In genomic region chr11:62508336-62509058, GRCh38 we compare ENCODE assay signal across 8 cellular contexts. TPM values are rescaled to one million over a fixed set of nuclear protein-coding genes. Genes with fewer than 3 reads are reported as not detected.
DNase-seq lines count a peak whose midpoint lies in the region; ATAC-seq and TF ChIP-seq lines count a peak whose summit lies in the region.

No MANE protein-coding gene starts in this region.

- peak; percentile 69 for ATAC-seq in GM23338
- peak; percentile 83 for ATAC-seq in PC-3
- ATAC-seq in right lobe of liver = peak; percentile 72 to 87 (median 78)
- ATAC-seq in GM21717 (IDR thresholded peaks at IDR 0.05; ENCODE audit: unreplicated experiment) = no peak

- H3K9me3 ChIP-seq in PC-3 (ENCODE audit: low read length) (no peaks in the 10 kb centered on the region), duodenal mucosa (ENCODE audit: control insufficient read depth in 1 of 2, low read length in 2 of 2) (no peaks in the 10 kb centered on the region), right lobe of liver (no peaks in the 10 kb centered on the region)

- peaks cover 14% of the 10 kb centered on the region for H3K4me1 ChIP-seq in GM23338 (ENCODE audit: insufficient read depth)
- peaks cover 25% of the 10 kb centered on the region for H3K4me1 ChIP-seq in PC-3 (ENCODE audit: insufficient read depth, low read length)
- H3K4me1 ChIP-seq in duodenal mucosa (ENCODE audit: control insufficient read depth in 1 of 2, insufficient read depth in 2 of 2, low read length in 2 of 2) = peaks cover 32 to 39% of the 10 kb centered on the region in 2 donors
- H3K4me1 ChIP-seq in right lobe of liver = no peaks in the 10 kb centered on the region

- H3K4me2 ChIP-seq in GM23338 (peak overlapping the region; percentile 35; the same call in 1 of the 2 replicates), PC-3 (ENCODE audit: low read length) (peak overlapping the region; percentile 41)

- DNase-seq in AG04449 (ENCODE audit: low read depth, low spot score) (peak; percentile 17), GM23338 (ENCODE audit: low spot score) (peak; percentile 92), PC-3 (peak; percentile 85), right lobe of liver (peak; percentile 61 to 69 (median 62)), superior temporal gyrus (ENCODE audit: extremely low spot score) (peak; percentile 88)
- DNase-seq in activated CD4-positive, alpha-beta T cell treated with anti-CD3 and anti-CD28 coated beads, Interleukin-2, amount 10 ng/mL, durations not matched to agents 7 days and 5 days = no peak

- no peaks in the 10 kb centered on the region for H3K9me3 Mint-ChIP-seq in GM23338
- H3K9me3 Mint-ChIP-seq in activated CD4-positive, alpha-beta T cell treated with anti-CD3 and anti-CD28 coated beads, Interleukin-2, amount 10 ng/mL, durations not matched to agents 7 days and 5 days = no peaks in the 10 kb centered on the region

- no peak overlapping the region for H3K27ac ChIP-seq in GM23338 (ENCODE audit: low read depth)
- peak overlapping the region; percentile 53 for H3K27ac ChIP-seq in PC-3 (ENCODE audit: low read length)
- peak overlapping the region; percentile 10 for H3K27ac ChIP-seq in duodenal mucosa (ENCODE audit: low read depth, low read length)
- no peak overlapping the region for H3K27ac ChIP-seq in right lobe of liver

- CTCF ChIA-PET in AG04449 (lab: Yijun Ruan, JAX) = interaction anchor here (1.2 to 5.5 kb wide), 7 partner anchors 9 to 114 kb away, joined by 3 to 30 read pairs (median 4); no protein-coding TSS in a partner anchor
- CTCF ChIA-PET in PC-3 (lab: Charles Lee) = interaction anchor here (0.6 to 1.2 kb wide), 4 partner anchors 10 to 85 kb away, joined by 3 to 5 read pairs (median 4); no protein-coding TSS in a partner anchor
- CTCF ChIA-PET in activated CD4-positive, alpha-beta T cell treated with anti-CD3 and anti-CD28 coated beads, Interleukin-2, amount 10 ng/mL, durations not matched to agents 7 days and 5 days (lab: Charles Lee) = interaction anchor here (1.1 to 1.6 kb wide), 2 partner anchors 35 to 499 kb away, joined by 3 to 4 read pairs; no protein-coding TSS in a partner anchor

- peak; percentile 68 for TF ChIP-seq CTCF in AG04449 (IDR thresholded peaks at IDR 0.05; ENCODE audit: insufficient read depth, low read length, missing control alignments)
- peak; percentile 49 to 57 for TF ChIP-seq CTCF in GM23338 (conservative IDR thresholded peaks at IDR 0.05; ENCODE audit: low read depth in 2 of 2)
- TF ChIP-seq CTCF in PC-3 (conservative IDR thresholded peaks at IDR 0.05; ENCODE audit: low read depth, low read length) = peak; percentile 75
- peak in 2 of 4 donors; percentile 17 to 24 for TF ChIP-seq CTCF in right lobe of liver (IDR thresholded peaks at IDR 0.05)

- H3K4me1 Mint-ChIP-seq in GM23338 = peaks cover 38% of the 10 kb centered on the region
- no peaks in the 10 kb centered on the region for H3K4me1 Mint-ChIP-seq in activated CD4-positive, alpha-beta T cell treated with anti-CD3 and anti-CD28 coated beads, Interleukin-2, amount 10 ng/mL, durations not matched to agents 7 days and 5 days

- H3K4me3 ChIP-seq in AG04449 (ENCODE audit: low read depth, low read length) = peak overlapping the region; percentile 1
- H3K4me3 ChIP-seq in GM23338 = peak overlapping the region; percentile 24; the same call in 1 of the 2 replicates
- H3K4me3 ChIP-seq in PC-3 (ENCODE audit: low read length) = peak overlapping the region; percentile 32
- peak overlapping the region; percentile 33 to 55 for H3K4me3 ChIP-seq in duodenal mucosa (ENCODE audit: low read depth in 1 of 2, low read length in 2 of 2)
- no peak overlapping the region for H3K4me3 ChIP-seq in right lobe of liver

- WGBS in right lobe of liver (ENCODE audit: insufficient coverage, low coverage, low lambda C conversion rate, missing lambda C conversion rate) = 54% methylated on average over 13 of the region's 19 CpGs

- H4K20me1 ChIP-seq in GM23338 (replicated peaks; ENCODE audit: insufficient read depth) (no peaks in the 10 kb centered on the region), PC-3 (ENCODE audit: low read length) (no peaks in the 10 kb centered on the region)

- no peak for TF ChIP-seq POLR2A in right lobe of liver (IDR thresholded peaks at IDR 0.05)

- POLR2A ChIA-PET in AG04449 (lab: Yijun Ruan, JAX) = interaction anchor here (0.8 kb wide), 2 partner anchors 38 to 156 kb away, joined by 3 read pairs; partner anchors contain the start of genes AHNAK, C11orf98 and CSKMT
- POLR2A ChIA-PET in PC-3 (lab: Charles Lee; ENCODE audit: unreplicated experiment) = no interaction called here
- POLR2A ChIA-PET in activated CD4-positive, alpha-beta T cell treated with anti-CD3 and anti-CD28 coated beads, Interleukin-2, amount 10 ng/mL, durations not matched to agents 7 days and 5 days (lab: Charles Lee) = no interaction called here

- H3K79me2 ChIP-seq in GM23338 (replicated peaks; ENCODE audit: insufficient read depth) = no peaks in the 10 kb centered on the region
- no peaks in the 10 kb centered on the region for H3K79me2 ChIP-seq in PC-3 (ENCODE audit: low read length)

- intact Hi-C loops in PC-3 (cut with micrococcal nuclease) (loop anchor here (1.0 kb wide), 2 partner anchors 11 to 34 kb away; no protein-coding TSS in a partner anchor), right lobe of liver (cut with DNase I) (no loop called here)

- H3K36me3 ChIP-seq in GM23338 (ENCODE audit: insufficient read depth) = no peaks in the 10 kb centered on the region
- no peaks in the 10 kb centered on the region for H3K36me3 ChIP-seq in PC-3 (ENCODE audit: low read depth, low read length)
- H3K36me3 ChIP-seq in duodenal mucosa (ENCODE audit: control insufficient read depth in 1 of 2, insufficient read depth in 2 of 2, low read length in 2 of 2) = no peaks in the 10 kb centered on the region
- H3K36me3 ChIP-seq in right lobe of liver = no peaks in the 10 kb centered on the region

- BruUV-seq in PC-3 (replicated peaks; lab: Mats Ljungman, UMichigan) = no TSS peak

- H3K27me3 ChIP-seq in GM23338 (ENCODE audit: insufficient read depth) (peaks cover 25% of the 10 kb centered on the region), PC-3 (ENCODE audit: low read length) (no peaks in the 10 kb centered on the region), duodenal mucosa (ENCODE audit: control insufficient read depth in 1 of 2, insufficient read depth in 2 of 2, low read length in 2 of 2) (no peaks in the 10 kb centered on the region), right lobe of liver (no peaks in the 10 kb centered on the region)

- H3K27me3 Mint-ChIP-seq in GM23338 (ENCODE audit: insufficient read depth, low read depth, poor library complexity) = peaks cover 29% of the 10 kb centered on the region
- H3K27me3 Mint-ChIP-seq in activated CD4-positive, alpha-beta T cell treated with anti-CD3 and anti-CD28 coated beads, Interleukin-2, amount 10 ng/mL, durations not matched to agents 7 days and 5 days = peaks cover 9% of the 10 kb centered on the region

- peak overlapping the region; percentile 19; the same call in 2 of the 3 replicates for H3K4me3 Mint-ChIP-seq in GM23338
- no peak overlapping the region for H3K4me3 Mint-ChIP-seq in activated CD4-positive, alpha-beta T cell treated with anti-CD3 and anti-CD28 coated beads, Interleukin-2, amount 10 ng/mL, durations not matched to agents 7 days and 5 days

- H3F3A ChIP-seq in GM23338 (replicated peaks; ENCODE audit: low read depth) (no peaks in the 10 kb centered on the region), PC-3 (ENCODE audit: low read length, unreplicated experiment) (no peaks in the 10 kb centered on the region)

- H3K9ac ChIP-seq in PC-3 (ENCODE audit: low read length) (peak overlapping the region; percentile 26), duodenal mucosa (ENCODE audit: low read depth in 1 of 2, low read length in 2 of 2) (peak overlapping the region; percentile 20 to 38)

- no peaks in the 10 kb centered on the region for H3K36me3 Mint-ChIP-seq in GM23338 (ENCODE audit: low read depth)
- H3K36me3 Mint-ChIP-seq in activated CD4-positive, alpha-beta T cell treated with anti-CD3 and anti-CD28 coated beads, Interleukin-2, amount 10 ng/mL, durations not matched to agents 7 days and 5 days (ENCODE audit: low read depth) = no peaks in the 10 kb centered on the region

- H2AFZ ChIP-seq in GM23338 = no peak overlapping the region
- peak overlapping the region; percentile 36 for H2AFZ ChIP-seq in PC-3 (ENCODE audit: low read length)

- H3K27ac Mint-ChIP-seq in GM23338 = peak overlapping the region; percentile 32; the same call in 1 of the 2 replicates
- H3K27ac Mint-ChIP-seq in activated CD4-positive, alpha-beta T cell treated with anti-CD3 and anti-CD28 coated beads, Interleukin-2, amount 10 ng/mL, durations not matched to agents 7 days and 5 days = no peak overlapping the region

- H3K9me2 ChIP-seq in GM23338 (ENCODE audit: insufficient read depth) = no peaks in the 10 kb centered on the region
- no peaks in the 10 kb centered on the region for H3K9me2 ChIP-seq in PC-3 (replicated peaks; ENCODE audit: low read length)

TF ChIP-seq in GM23338, 12 proteins besides CTCF, POLR2A, EP300 and RAD21:
- TF ChIP-seq EZH2 (IDR thresholded peaks at IDR 0.05; ENCODE audit: low read depth, unreplicated experiment) (no peak), CREB1 (CRISPR knock-in tag; IDR thresholded peaks at IDR 0.05; ENCODE audit: low read depth) (peak; percentile 24; the same call in 1 of the 2 replicates), ZNF114 (CRISPR knock-in tag; IDR thresholded peaks at IDR 0.05) (no peak), NANOG (IDR thresholded peaks at IDR 0.05; ENCODE audit: borderline replicate concordance) (no peak), JUNB (IDR thresholded peaks at IDR 0.05; ENCODE audit: unreplicated experiment) (no peak)

RNA-seq across cellular contexts. Expression of gene AHNAK, which starts 38.1 kb away (rescaled TPM):
- total RNA-seq in GM23338 (2014; rRNA removed; shearing (Covaris generic)) = 1.7 and 2.1 TPM in 2 replicates
- polyA plus RNA-seq in GM23338 (2016; fragmentation: Nextera tagmentation; extraction: Ambion mirVana) = 0.91 and 1.1 TPM in 2 replicates
- total RNA-seq in PC-3 (2014; rRNA removed) (287 and 383 TPM in 2 replicates), right lobe of liver (100 to 1,000 TPM in 4 of 6 experiments, 10 to 100 TPM in 2; 91.0 to 180 (median 113) TPM)
- total RNA-seq in activated CD4-positive, alpha-beta T cell treated with anti-CD3 and anti-CD28 coated beads, Interleukin-2, amount 10 ng/mL, durations not matched to agents 7 days and 5 days = 100 to 1,000 TPM; 206 to 237 TPM

Comparison
In these comparisons a context has a peak if more than half of its experiments do, and no peak if none do; other contexts are left out.
1. H3K4me3 ChIP-seq: peak in AG04449 (single experiment), GM23338 (single experiment), PC-3 (single experiment) and duodenal mucosa (2 of 2); none in right lobe of liver (0 of 3).
2. H3K27ac ChIP-seq: peak in PC-3 (single experiment) and duodenal mucosa (single experiment); none in GM23338 (single experiment) and right lobe of liver (0 of 3).
3. RNA of gene AHNAK, which starts 38.1 kb away (total RNA-seq): 287 to 383 TPM in PC-3, 206 to 237 TPM in activated CD4-positive, alpha-beta T cell treated with anti-CD3 and anti-CD28 coated beads, Interleukin-2, amount 10 ng/mL, durations not matched to agents 7 days and 5 days and 91.0 to 180 TPM in right lobe of liver; 1.7 to 2.1 TPM in GM23338; every median in the first group is over 10 times any median in the second.